ENCODE assay signal across 8 cellular contexts in the genomic region with DNA sequence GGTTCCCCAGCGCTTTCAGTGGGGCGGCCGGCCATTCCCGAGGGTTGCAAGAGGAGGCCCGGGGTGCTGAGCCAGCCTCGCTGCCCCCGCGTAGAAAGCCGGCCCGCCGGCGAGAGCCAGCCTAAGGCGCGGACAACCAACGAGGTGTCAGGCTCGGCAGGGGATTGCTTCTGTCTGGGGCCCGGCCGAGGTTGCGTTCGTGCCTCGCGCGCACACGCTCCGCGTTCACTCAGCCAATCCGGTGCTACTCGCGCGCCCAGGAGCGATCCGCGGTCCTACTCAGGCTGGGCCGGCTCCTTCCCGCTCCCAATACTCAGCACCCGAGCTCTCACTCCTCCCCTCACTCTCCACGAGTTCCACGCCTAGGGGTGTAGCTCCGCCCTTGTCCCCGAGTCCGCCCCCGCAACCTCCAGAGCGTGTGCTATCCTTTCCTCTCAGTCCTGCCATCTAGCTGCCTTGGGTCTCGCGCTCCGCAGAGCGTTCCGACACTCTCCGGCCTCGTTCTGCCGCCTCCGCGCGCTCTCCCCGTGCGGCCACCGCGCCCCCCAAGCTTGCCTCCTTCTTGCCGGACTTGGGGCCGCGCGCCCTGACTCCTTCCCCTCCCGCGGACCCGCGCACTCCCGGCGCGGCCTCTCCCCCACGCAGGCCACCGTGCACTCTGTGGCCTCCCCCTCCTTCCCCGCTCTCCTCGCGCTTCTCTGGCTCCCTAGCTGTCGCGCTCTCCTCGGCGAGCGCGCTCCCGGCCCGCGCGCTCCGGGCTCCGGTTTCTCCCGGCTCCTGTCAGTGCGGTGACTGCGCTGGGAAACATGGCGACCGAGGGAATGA. TPM values are rescaled to one million over a fixed set of nuclear protein-coding genes. Genes with fewer than 3 reads are reported as not detected.
DNase-seq lines count a peak whose midpoint lies in the region; ATAC-seq, FAIRE-seq and TF ChIP-seq lines count a peak whose summit lies in the region.

A gene (plus strand): TSS at position 426 of the 825 bp plus-strand sequence.

- FAIRE-seq in H54 (lab: Jason Lieb, UNC), result peak; percentile 86

- H3K4me1 Mint-ChIP-seq in activated naive CD4-positive, alpha-beta T cell treated with anti-CD3 and anti-CD28 coated beads, Interleukin-2, amount 10 ng/mL, durations not matched to agents 7 days and 5 days, result peaks cover 35% of the 10 kb centered on the region

- TF ChIP-seq POLR2A in H54 (IDR thresholded peaks at IDR 0.05; ENCODE audit: low read depth, low read length) (peak; percentile 83), gastroesophageal sphincter (IDR thresholded peaks at IDR 0.05) (peak; percentile 53 to 54)

- TF ChIP-seq EP300 in gastroesophageal sphincter (IDR thresholded peaks at IDR 0.05), result no peak

- H3K9me3 Mint-ChIP-seq in activated naive CD4-positive, alpha-beta T cell treated with anti-CD3 and anti-CD28 coated beads, Interleukin-2, amount 10 ng/mL, durations not matched to agents 7 days and 5 days, result no peaks in the 10 kb centered on the region

- peak within 1 kb of the TSS; percentile 82 for H3K4me3 Mint-ChIP-seq in activated naive CD4-positive, alpha-beta T cell treated with anti-CD3 and anti-CD28 coated beads, Interleukin-2, amount 10 ng/mL, durations not matched to agents 7 days and 5 days

- H3K4me3 ChIP-seq in gastroesophageal sphincter, result peak within 1 kb of the TSS; percentile 60 to 93

- DNase-seq in ELR (ENCODE audit: low read depth) (peak; percentile 98), H54 (ENCODE audit: insufficient read length, low spot score) (peak; percentile 76), M059J (ENCODE audit: low read depth) (peak; percentile 91), SK-N-DZ (ENCODE audit: low spot score) (peak; percentile 98), non-pigmented ciliary epithelial cell (ENCODE audit: low read depth) (peak; percentile 97), superior temporal gyrus (ENCODE audit: extremely low spot score) (peak; percentile 96)
- peak; percentile 95 for DNase-seq in activated naive CD4-positive, alpha-beta T cell treated with anti-CD3 and anti-CD28 coated beads, Interleukin-2, amount 10 ng/mL, durations not matched to agents 7 days and 5 days

- no peaks in the 10 kb centered on the region for H3K36me3 ChIP-seq in gastroesophageal sphincter

- H3K4me1 ChIP-seq in gastroesophageal sphincter, result peaks cover 0 to 27% (median 6%) of the 10 kb centered on the region in 3 donors

- peaks cover 3% of the 10 kb centered on the region for H3K36me3 Mint-ChIP-seq in activated naive CD4-positive, alpha-beta T cell treated with anti-CD3 and anti-CD28 coated beads, Interleukin-2, amount 10 ng/mL, durations not matched to agents 7 days and 5 days

- no peaks in the 10 kb centered on the region for H3K27me3 ChIP-seq in gastroesophageal sphincter

- 0% methylated on average over 35 to 42 of the region's 91 CpGs for WGBS in gastroesophageal sphincter (ENCODE audit: low coverage in 1 of 2), 2 donors

- no peaks in the 10 kb centered on the region for H3K9me3 ChIP-seq in gastroesophageal sphincter

- peak in 3 of 4 experiments; percentile 4 to 73 (median 24) for TF ChIP-seq CTCF in gastroesophageal sphincter (IDR thresholded peaks at IDR 0.05)

- CTCF ChIA-PET in activated naive CD4-positive, alpha-beta T cell treated with anti-CD3 and anti-CD28 coated beads, Interleukin-2, amount 10 ng/mL, durations not matched to agents 7 days and 5 days (lab: Charles Lee), result interaction anchor here (0.7 to 2.6 kb wide), 4 partner anchors 9 to 49 kb away, joined by 3 to 10 read pairs (median 4); no protein-coding TSS in a partner anchor

- peak within 1 kb of the TSS; percentile 87 for H3K27ac Mint-ChIP-seq in activated naive CD4-positive, alpha-beta T cell treated with anti-CD3 and anti-CD28 coated beads, Interleukin-2, amount 10 ng/mL, durations not matched to agents 7 days and 5 days

- H3K27ac ChIP-seq in gastroesophageal sphincter, result peak within 1 kb of the TSS; percentile 75 to 95 (median 92)

- peaks cover 33% of the 10 kb centered on the region for H3K27me3 Mint-ChIP-seq in activated naive CD4-positive, alpha-beta T cell treated with anti-CD3 and anti-CD28 coated beads, Interleukin-2, amount 10 ng/mL, durations not matched to agents 7 days and 5 days

- peak; percentile 98 for ATAC-seq in gastroesophageal sphincter

RNA-seq across cellular contexts. Expression of the gene that starts here (rescaled TPM):
- total RNA-seq in M059J (2014; rRNA removed; shearing (Covaris generic)), result 1.3 and 12.6 TPM in 2 replicates
- polyA plus RNA-seq in SK-N-DZ (2014; cell fraction: cytosol; rRNA removed), result 21.9 and 48.5 TPM in 2 replicates
- 16.7 and 18.9 TPM in 2 replicates for polyA plus RNA-seq in SK-N-DZ (2014; cell fraction: nucleus; rRNA removed)
- 10 to 100 TPM; 13.1 to 16.5 (median 14.7) TPM for total RNA-seq in gastroesophageal sphincter

Comparison
In these comparisons a context has a peak if more than half of its experiments do, and no peak if none do; other contexts are left out.
1. Peak in every context shown above with its lines: DNase-seq, ATAC-seq, H3K4me3 ChIP-seq and H3K27ac ChIP-seq.